Comparison of ENCODE assay signal across 8 cellular contexts in genomic region chr17:37844158-37844976, GRCh38.
DNase-seq lines count a peak whose midpoint lies in the region; ATAC-seq lines count a peak whose summit lies in the region.

No MANE protein-coding gene starts in this region.

- no peaks in the 10 kb centered on the region for H3K9me3 Mint-ChIP-seq in dendritic cell treated with granulocyte-macrophage colony-stimulating factor and Interleukin-4, amounts not matched to agents 40 ng/mL and 50 ng/mL, for 4 days
- no peaks in the 10 kb centered on the region for H3K9me3 Mint-ChIP-seq in memory B cell
- H3K9me3 Mint-ChIP-seq in stimulated activated effector memory CD8-positive, alpha-beta T cell treated with anti-CD3 and anti-CD28 coated beads, Interleukin-12 subunit alpha, Interleukin-12 subunit beta, amount 100 ng/mL, for 72 hours = no peaks in the 10 kb centered on the region

- peak overlapping the region; percentile 43 for H3K4me3 ChIP-seq in HUES6 (ENCODE audit: low read depth, low read length)

- no peaks in the 10 kb centered on the region for H3K27me3 ChIP-seq in HUES6 (ENCODE audit: control insufficient read depth, insufficient read depth, low read length)

- H3K27ac ChIP-seq in HUES6 (ENCODE audit: low read depth, low read length) = no peak overlapping the region

- no peaks in the 10 kb centered on the region for H3K4me1 ChIP-seq in HUES6 (ENCODE audit: control insufficient read depth, insufficient read depth, low read length)

- peak; percentile 19 for DNase-seq in NCI-H510A treated with DMSO at 0.1 percent for 48 hours (lab: John Stamatoyannopoulos, UW)
- no peak for DNase-seq in NCI-H510A (lab: John Stamatoyannopoulos, UW)
- peak; percentile 19 for DNase-seq in activated CD4-positive, alpha-beta T cell treated with anti-CD3 and anti-CD28 coated beads for 1 hour
- peak; percentile 21 to 55 for DNase-seq in memory B cell (ENCODE audit: low spot score in 2 of 2)
- DNase-seq in stimulated activated effector memory CD8-positive, alpha-beta T cell treated with anti-CD3 and anti-CD28 coated beads, Interleukin-12 subunit alpha, Interleukin-12 subunit beta, amount 100 ng/mL, for 72 hours (ENCODE audit: low spot score in 2 of 2) = peak; percentile 34 to 76

- peaks cover 32% of the 10 kb centered on the region for H3K4me1 Mint-ChIP-seq in dendritic cell treated with granulocyte-macrophage colony-stimulating factor and Interleukin-4, amounts not matched to agents 40 ng/mL and 50 ng/mL, for 4 days (ENCODE audit: low read depth)
- H3K4me1 Mint-ChIP-seq in memory B cell = peaks cover 21% of the 10 kb centered on the region
- peaks cover 24% of the 10 kb centered on the region for H3K4me1 Mint-ChIP-seq in stimulated activated effector memory CD8-positive, alpha-beta T cell treated with anti-CD3 and anti-CD28 coated beads, Interleukin-12 subunit alpha, Interleukin-12 subunit beta, amount 100 ng/mL, for 72 hours

- ATAC-seq in memory B cell (ENCODE audit: low read depth) (peak; percentile 76), HG03457 (IDR thresholded peaks at IDR 0.05; ENCODE audit: unreplicated experiment) (no peak)
- peak; percentile 68 for ATAC-seq in stimulated activated effector memory CD8-positive, alpha-beta T cell treated with anti-CD3 and anti-CD28 coated beads, Interleukin-12 subunit alpha, Interleukin-12 subunit beta, amount 100 ng/mL, for 72 hours

- H3K9ac ChIP-seq in HUES6 (ENCODE audit: low read length) = no peak overlapping the region

- H3K36me3 ChIP-seq in HUES6 (ENCODE audit: control insufficient read depth, insufficient read depth, low read length) = no peaks in the 10 kb centered on the region

- peak overlapping the region; percentile 84 for H3K27ac Mint-ChIP-seq in dendritic cell treated with granulocyte-macrophage colony-stimulating factor and Interleukin-4, amounts not matched to agents 40 ng/mL and 50 ng/mL, for 4 days
- peak overlapping the region; percentile 89 for H3K27ac Mint-ChIP-seq in memory B cell
- H3K27ac Mint-ChIP-seq in stimulated activated effector memory CD8-positive, alpha-beta T cell treated with anti-CD3 and anti-CD28 coated beads, Interleukin-12 subunit alpha, Interleukin-12 subunit beta, amount 100 ng/mL, for 72 hours = no peak overlapping the region

- H3K9me3 ChIP-seq in HUES6 (ENCODE audit: control insufficient read depth, insufficient read depth, low read depth, low read length) = no peaks in the 10 kb centered on the region

- intact Hi-C loops in dendritic cell treated with granulocyte-macrophage colony-stimulating factor and Interleukin-4, amounts not matched to agents 40 ng/mL and 50 ng/mL, for 4 days (cut with micrococcal nuclease) = loop anchor here (5.0 to 10.0 kb wide), 2 partner anchors 140 to 202 kb away; partner anchors contain the start of gene DDX52

- peak overlapping the region; percentile 49 for H3K4me3 Mint-ChIP-seq in dendritic cell treated with granulocyte-macrophage colony-stimulating factor and Interleukin-4, amounts not matched to agents 40 ng/mL and 50 ng/mL, for 4 days
- H3K4me3 Mint-ChIP-seq in memory B cell = peak overlapping the region; percentile 83
- H3K4me3 Mint-ChIP-seq in stimulated activated effector memory CD8-positive, alpha-beta T cell treated with anti-CD3 and anti-CD28 coated beads, Interleukin-12 subunit alpha, Interleukin-12 subunit beta, amount 100 ng/mL, for 72 hours = no peak overlapping the region

- H3K27me3 Mint-ChIP-seq in dendritic cell treated with granulocyte-macrophage colony-stimulating factor and Interleukin-4, amounts not matched to agents 40 ng/mL and 50 ng/mL, for 4 days = no peaks in the 10 kb centered on the region
- H3K27me3 Mint-ChIP-seq in memory B cell = peaks cover 1% of the 10 kb centered on the region

- H3K36me3 Mint-ChIP-seq in dendritic cell treated with granulocyte-macrophage colony-stimulating factor and Interleukin-4, amounts not matched to agents 40 ng/mL and 50 ng/mL, for 4 days (ENCODE audit: low read depth) = no peaks in the 10 kb centered on the region
- no peaks in the 10 kb centered on the region for H3K36me3 Mint-ChIP-seq in memory B cell
- no peaks in the 10 kb centered on the region for H3K36me3 Mint-ChIP-seq in stimulated activated effector memory CD8-positive, alpha-beta T cell treated with anti-CD3 and anti-CD28 coated beads, Interleukin-12 subunit alpha, Interleukin-12 subunit beta, amount 100 ng/mL, for 72 hours
